Comparison of ENCODE assay signal across 21 cellular contexts in the genomic region with DNA sequence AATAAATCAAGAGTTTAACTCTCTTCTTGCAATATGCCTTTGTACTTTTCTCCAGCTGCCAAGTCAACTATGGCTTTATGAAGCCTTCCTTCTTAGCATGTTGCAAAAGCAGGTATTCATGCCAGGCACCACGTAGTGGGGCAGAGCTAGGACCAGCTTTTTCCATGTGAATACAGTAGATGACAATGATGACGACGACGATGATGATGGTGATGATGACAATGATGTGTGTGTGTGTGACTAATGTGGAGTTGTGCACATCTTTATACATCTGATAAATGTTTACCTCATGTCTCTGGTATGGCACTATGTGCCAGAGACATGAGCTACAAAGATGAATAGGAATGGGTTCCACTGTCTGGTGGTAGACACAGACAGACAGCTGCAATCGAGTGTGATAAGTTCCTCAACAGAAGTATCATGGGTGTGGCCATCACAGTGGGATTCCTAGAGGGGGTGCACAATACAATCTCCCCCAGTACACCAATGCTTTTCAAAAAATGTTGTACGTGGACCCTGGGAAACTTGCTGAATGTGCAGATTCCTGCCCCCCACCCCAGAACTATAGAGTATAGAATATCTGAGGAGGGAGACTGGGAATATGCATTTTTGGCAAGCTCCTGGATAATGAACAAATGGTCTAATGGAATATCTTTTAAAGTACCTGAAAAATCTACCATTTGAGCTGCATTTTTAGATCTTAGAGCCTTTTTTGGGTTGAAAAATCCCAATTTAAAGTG.
DNase-seq lines count a peak whose midpoint lies in the region; ATAC-seq, FAIRE-seq and TF ChIP-seq lines count a peak whose summit lies in the region.
"Had no signal": no experiment of that assay in that cellular context is flagged by ENCODE, and none has a peak within 500 bp of the region (broad histone marks: within the 10 kb centered on the region; RNA-seq: fewer than 3 reads in every experiment).

No MANE protein-coding gene starts in this region.

- H3K4me1 ChIP-seq in HepG2 (ENCODE audit: insufficient read depth, low read length) (peaks cover 9% of the 10 kb centered on the region), right lobe of liver (no peaks in the 10 kb centered on the region), IMR-90 (ENCODE audit: control insufficient read depth, insufficient read depth, low read length) (no peaks in the 10 kb centered on the region)
- H3K4me1 ChIP-seq: BLaER1 treated with 17β-estradiol and CSF1 and Interleukin-3, amounts not matched to agents 10 nM and 100 nM had no signal

- no peak overlapping the region for H2AK9ac ChIP-seq in IMR-90 (replicated peaks; ENCODE audit: low read depth, low read length, poor library complexity)

- no peaks in the 10 kb centered on the region for H3K79me1 ChIP-seq in IMR-90 (ENCODE audit: low read depth in 1 of 2, low read length in 2 of 2)

- TF ChIP-seq POLR2A in HepG2 (IDR thresholded peaks at IDR 0.05; ENCODE audit: insufficient read depth in 1 of 2, low read depth in 2 of 2, low read length in 2 of 2) (no peak), right lobe of liver (IDR thresholded peaks at IDR 0.05) (no peak), IMR-90 (IDR thresholded peaks at IDR 0.05; ENCODE audit: low read depth, low read length) (no peak)

- POLR2A ChIA-PET in HepG2 (lab: Yijun Ruan, JAX) (no interaction called here), IMR-90 (lab: Charles Lee; ENCODE audit: unreplicated experiment) (no interaction called here)

- CTCF ChIA-PET in HepG2 (lab: Yijun Ruan, JAX; ENCODE audit: low intra/inter-chr PET ratio, low total read pairs): no interaction called here
- CTCF ChIA-PET in IMR-90 (lab: Yijun Ruan, JAX): interaction anchor here (0.7 kb wide), 1 partner anchor 732 kb away, joined by 5 read pairs; no protein-coding TSS in a partner anchor

- no peak overlapping the region for H3K18ac ChIP-seq in IMR-90 (ENCODE audit: low read depth, low read length)

- H3K4me3 ChIP-seq in HepG2 (replicated peaks in 1 of 3; ENCODE audit: insufficient read depth in 1 of 3, low read depth in 2 of 3, low read length in 3 of 3) (no peak overlapping the region), right lobe of liver (no peak overlapping the region), IMR-90 (ENCODE audit: insufficient read depth, low read depth, low read length) (no peak overlapping the region), bronchial epithelial cell (ENCODE audit: low read depth, low read length) (no peak overlapping the region)
- H3K4me3 ChIP-seq: BLaER1 treated with 17β-estradiol and CSF1 and Interleukin-3, amounts not matched to agents 10 nM and 100 nM had no signal

- no peaks in the 10 kb centered on the region for H3K9me1 ChIP-seq in IMR-90 (ENCODE audit: insufficient read depth, low read length)

- TF ChIP-seq CTCF in HepG2 (CRISPR knock-in tag; IDR thresholded peaks at IDR 0.05) (no peak), right lobe of liver (IDR thresholded peaks at IDR 0.05) (no peak), IMR-90 (conservative IDR thresholded peaks at IDR 0.05; ENCODE audit: low read depth, low read length) (no peak), bronchial epithelial cell (IDR thresholded peaks at IDR 0.05; ENCODE audit: insufficient read depth, low read length, severe bottlenecking) (no peak)

- no peak overlapping the region for H3K4ac ChIP-seq in IMR-90 (ENCODE audit: low read depth, low read length)

- no peak overlapping the region for H3K27ac ChIP-seq in HepG2 (ENCODE audit: extremely low read length, insufficient read depth, low read length)
- H3K27ac ChIP-seq in right lobe of liver: no peak overlapping the region
- H3K27ac ChIP-seq in IMR-90 (ENCODE audit: insufficient read depth, low read length): no peak overlapping the region
- H3K27ac ChIP-seq: BLaER1 treated with 17β-estradiol and CSF1 and Interleukin-3, amounts not matched to agents 10 nM and 100 nM; C4-2B had no signal

- TF ChIP-seq RAD21 in HepG2 (CRISPR knock-in tag; IDR thresholded peaks at IDR 0.05) (no peak), IMR-90 (IDR thresholded peaks at IDR 0.05; ENCODE audit: low read length) (no peak)

- H3K4me2 ChIP-seq in HepG2 (ENCODE audit: low read depth, low read length) (no peak overlapping the region), IMR-90 (ENCODE audit: low read depth, low read length) (no peak overlapping the region)
- H3K4me2 ChIP-seq: BLaER1 treated with 17β-estradiol and CSF1 and Interleukin-3, amounts not matched to agents 10 nM and 100 nM had no signal

- DNase-seq in HepG2 (ENCODE audit: low spot score) (no peak), right lobe of liver (no peak), IMR-90 (no peak), bronchial epithelial cell (ENCODE audit: low read depth) (no peak), OCI-M2 (lab: John Stamatoyannopoulos, UW; ENCODE audit: unreplicated experiment) (no peak)
- DNase-seq: 8988T; AML-193; Caco-2; Calu3; CD4-positive, alpha-beta T cell; CD8-positive, alpha-beta T cell; DMS79 treated with DMSO at 0.1 percent for 48 hours; GF-D8 had no signal

- H3K36me3 ChIP-seq in HepG2 (replicated peaks in 1 of 2; ENCODE audit: control insufficient read depth in 1 of 2, insufficient read depth in 2 of 2, low read length in 2 of 2): no peaks in the 10 kb centered on the region
- H3K36me3 ChIP-seq in right lobe of liver: no peaks in the 10 kb centered on the region
- no peaks in the 10 kb centered on the region for H3K36me3 ChIP-seq in IMR-90 (ENCODE audit: control insufficient read depth, insufficient read depth, low read length)
- no peaks in the 10 kb centered on the region for H3K36me3 ChIP-seq in bronchial epithelial cell (ENCODE audit: control insufficient read depth, insufficient read depth, low read length)
- H3K36me3 ChIP-seq: BLaER1 treated with 17β-estradiol and CSF1 and Interleukin-3, amounts not matched to agents 10 nM and 100 nM had no signal

- H4K5ac ChIP-seq in IMR-90 (ENCODE audit: low read depth, low read length): no peak overlapping the region

- no peak for ATAC-seq in HepG2
- no peak for ATAC-seq in right lobe of liver
- no peak for ATAC-seq in IMR-90 (ENCODE audit: low read depth)
- ATAC-seq in HG02852 (IDR thresholded peaks at IDR 0.05; ENCODE audit: unreplicated experiment): no peak
- no peak for ATAC-seq in GM19035 (IDR thresholded peaks at IDR 0.05; ENCODE audit: unreplicated experiment)
- ATAC-seq: CD8-positive, alpha-beta T cell had no signal

- H3K23ac ChIP-seq in IMR-90 (ENCODE audit: low read depth, low read length): no peak overlapping the region

- dilution Hi-C loops in IMR-90 (cut with HindIII; ENCODE audit: low sequenced_read_pairs, unreplicated experiment): no loop called here

- H2BK15ac ChIP-seq in IMR-90 (ENCODE audit: low read depth, low read length): no peak overlapping the region

- no peak overlapping the region for H3K14ac ChIP-seq in IMR-90 (replicated peaks; ENCODE audit: low read depth, low read length)

- FAIRE-seq in HepG2 (lab: Jason Lieb, UNC): no peak
- peak; percentile 18 for FAIRE-seq in bronchial epithelial cell (lab: Jason Lieb, UNC)
- FAIRE-seq: A204.1, D721Med, G401.6, GM12891 had no signal

- H2AFZ ChIP-seq in HepG2 (ENCODE audit: low read length): no peak overlapping the region
- no peak overlapping the region for H2AFZ ChIP-seq in IMR-90 (replicated peaks; ENCODE audit: low read length, poor library complexity)

- no peak overlapping the region for H3K56ac ChIP-seq in IMR-90 (ENCODE audit: extremely low read depth, insufficient read depth, low read length)

- H2BK20ac ChIP-seq in IMR-90 (ENCODE audit: low read depth, low read length): no peak overlapping the region

- under 1% methylated on average over 6 of the region's 6 CpGs for WGBS in HepG2 (ENCODE audit: low lambda C conversion rate)
- WGBS in right lobe of liver (ENCODE audit: insufficient coverage, low coverage, low lambda C conversion rate, missing lambda C conversion rate): 34% methylated on average over 6 of the region's 6 CpGs
- no CpG with 5 or more reads among the region's 6 CpGs for WGBS in IMR-90 (ENCODE audit: extremely low coverage in 2 of 2, insufficient read length in 1 of 2), 2 experiments

- H3K27me3 ChIP-seq in HepG2 (ENCODE audit: control insufficient read depth in 1 of 2, insufficient read depth in 2 of 2, low read length in 2 of 2) (peaks cover 0 to 6% of the 10 kb centered on the region in 2 experiments; a peak in 1 of 5 replicates), right lobe of liver (no peaks in the 10 kb centered on the region), IMR-90 (ENCODE audit: control insufficient read depth, insufficient read depth, low read length) (peaks cover 1% of the 10 kb centered on the region), bronchial epithelial cell (ENCODE audit: control insufficient read depth, insufficient read depth, low read length) (no peaks in the 10 kb centered on the region)
- H3K27me3 ChIP-seq: BLaER1 treated with 17β-estradiol and CSF1 and Interleukin-3, amounts not matched to agents 10 nM and 100 nM had no signal

- no peak overlapping the region for H4K91ac ChIP-seq in IMR-90 (ENCODE audit: insufficient read depth, low read depth, low read length)

- no TSS peak for BruUV-seq in HepG2 (replicated peaks; lab: Mats Ljungman, UMichigan)
- BruUV-seq in IMR-90 (replicated peaks; lab: Mats Ljungman, UMichigan): no TSS peak

- no peaks in the 10 kb centered on the region for H3K9me3 ChIP-seq in HepG2 (ENCODE audit: low read length)
- no peaks in the 10 kb centered on the region for H3K9me3 ChIP-seq in right lobe of liver
- H3K9me3 ChIP-seq in IMR-90 (ENCODE audit: control insufficient read depth, insufficient read depth, low read length): no peaks in the 10 kb centered on the region
- H3K9me3 ChIP-seq: BLaER1 treated with 17β-estradiol and CSF1 and Interleukin-3, amounts not matched to agents 10 nM and 100 nM; Caco-2 had no signal

- H2AK5ac ChIP-seq in IMR-90 (ENCODE audit: low read depth, low read length): no peak overlapping the region

- no peak overlapping the region for H2BK120ac ChIP-seq in IMR-90 (ENCODE audit: low read depth, low read length)

- TF ChIP-seq EP300 in HepG2 (IDR thresholded peaks at IDR 0.05; ENCODE audit: low read depth in 2 of 2, low read length in 2 of 2): no peak
- TF ChIP-seq EP300 in HepG2 (CRISPR knock-in tag; IDR thresholded peaks at IDR 0.05; ENCODE audit: borderline replicate concordance): no peak

- in situ Hi-C loops in HepG2 (cut with HindIII; ENCODE audit: extremely low pct_ligation_motif_present, low pct_unique_long_range_greater_than_20kb): no loop called here
- in situ Hi-C loops in IMR-90 (cut with MboI; ENCODE audit: low sequenced_read_pairs): no loop called here

- no peak overlapping the region for H3K9ac ChIP-seq in HepG2 (ENCODE audit: insufficient read depth, low read depth, low read length)
- H3K9ac ChIP-seq in IMR-90 (ENCODE audit: low read depth, low read length): no peak overlapping the region
- H3K9ac ChIP-seq: BLaER1 treated with 17β-estradiol and CSF1 and Interleukin-3, amounts not matched to agents 10 nM and 100 nM had no signal

- H4K20me1 ChIP-seq in HepG2 (ENCODE audit: insufficient read depth, low read length) (no peaks in the 10 kb centered on the region), IMR-90 (ENCODE audit: insufficient read depth, low read length) (no peaks in the 10 kb centered on the region)
- H4K20me1 ChIP-seq: BLaER1 treated with 17β-estradiol and CSF1 and Interleukin-3, amounts not matched to agents 10 nM and 100 nM had no signal

- H4K8ac ChIP-seq in IMR-90 (ENCODE audit: low read depth in 2 of 2, low read length in 2 of 2): no peak overlapping the region

- no peaks in the 10 kb centered on the region for H3K79me2 ChIP-seq in HepG2 (ENCODE audit: insufficient read depth, low read length)

- H2BK5ac ChIP-seq in IMR-90 (ENCODE audit: low read depth, low read length, poor library complexity, severe bottlenecking): no peak overlapping the region

- intact Hi-C loops in HepG2 (cut with micrococcal nuclease; ENCODE audit: unreplicated experiment) (no loop called here), right lobe of liver (cut with DNase I) (no loop called here), IMR-90 (cut with micrococcal nuclease) (no loop called here)
